7 cellular contexts compared by ENCODE assay signal in the genomic region with DNA sequence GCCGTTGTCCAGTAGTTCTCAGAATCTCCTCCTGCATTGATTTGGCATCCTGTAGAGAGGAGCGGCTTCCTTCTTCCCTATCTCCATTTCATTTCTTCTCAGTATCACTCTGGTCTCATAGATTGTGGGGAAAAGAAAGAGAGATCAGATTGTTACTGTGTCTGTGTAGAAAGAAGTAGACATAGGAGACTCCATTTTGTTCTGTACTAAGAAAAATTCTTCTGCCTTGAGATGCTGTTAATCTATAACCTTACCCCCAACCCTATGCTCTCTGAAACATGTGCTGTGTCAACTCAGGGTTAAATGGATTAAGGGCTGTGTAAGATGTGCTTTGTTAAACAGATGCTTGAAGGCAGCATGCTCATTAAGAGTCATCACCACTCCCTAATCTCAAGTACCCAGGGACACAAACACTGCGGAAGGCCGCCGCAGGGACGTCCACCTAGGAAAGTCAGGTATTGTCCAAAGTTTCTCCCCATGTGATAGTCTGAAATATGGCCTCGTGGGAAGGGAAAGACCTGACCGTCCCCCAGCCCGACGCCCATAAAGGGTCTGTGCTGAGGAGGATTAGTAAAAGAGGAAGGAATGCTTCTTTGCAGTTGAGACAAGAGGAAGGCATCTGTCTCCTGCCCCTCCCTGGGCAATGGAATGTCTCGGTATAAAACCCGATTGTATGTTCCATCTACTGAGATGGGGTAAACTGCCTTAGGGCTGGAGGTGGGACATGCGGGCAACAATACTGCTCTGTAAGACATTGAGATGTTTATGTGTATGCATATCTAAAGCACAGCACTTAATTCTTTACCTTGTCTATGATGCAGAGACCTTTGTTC. TPM values are rescaled to one million over a fixed set of nuclear protein-coding genes. Genes with fewer than 3 reads are reported as not detected.
DNase-seq lines count a peak whose midpoint lies in the region; ATAC-seq, FAIRE-seq and TF ChIP-seq lines count a peak whose summit lies in the region.
"Not testable (repeated sequence)": the region's sequence is repeated elsewhere in the genome, so short reads cannot be mapped to it uniquely, and the experiment has no call there.

No MANE protein-coding gene starts in this region.

- H4K20me1 ChIP-seq in HepG2 (ENCODE audit: insufficient read depth, low read length); neural progenitor cell (ENCODE audit: low read depth); smooth muscle cell (ENCODE audit: low read depth): not testable (repeated sequence)

- not testable (repeated sequence) for BruUV-seq in HepG2 (replicated peaks; lab: Mats Ljungman, UMichigan)

- H3K36me3 Mint-ChIP-seq in neural progenitor cell = not testable (repeated sequence)

- POLR2A ChIA-PET in HepG2 (lab: Yijun Ruan, JAX) = not testable (repeated sequence)

- peaks cover 19% of the 10 kb centered on the region for H3K27me3 Mint-ChIP-seq in neural progenitor cell (ENCODE audit: insufficient read depth, low read depth)

- WGBS in HepG2 (ENCODE audit: low lambda C conversion rate) = 12% methylated on average over 13 of the region's 13 CpGs
- WGBS in smooth muscle cell (ENCODE audit: low lambda C conversion rate) = 39% methylated on average over 13 of the region's 13 CpGs

- in situ Hi-C loops in HAP-1 (cut with MboI; ENCODE audit: low sequenced_read_pairs); HepG2 (cut with HindIII; ENCODE audit: extremely low pct_ligation_motif_present, low pct_unique_long_range_greater_than_20kb): not testable (repeated sequence)

- H3K4me2 ChIP-seq in HepG2 (ENCODE audit: low read depth, low read length) = not testable (repeated sequence)
- peak overlapping the region; percentile 52 for H3K4me2 ChIP-seq in neural progenitor cell
- H3K4me2 ChIP-seq in smooth muscle cell = peak overlapping the region; percentile 16

- not testable (repeated sequence) for H2AFZ ChIP-seq in HepG2 (ENCODE audit: low read length); smooth muscle cell (ENCODE audit: low read depth)
- peak overlapping the region; percentile 60 for H2AFZ ChIP-seq in neural progenitor cell (replicated peaks)

- not testable (repeated sequence) for TF ChIP-seq CTCF in WERI-Rb-1 (IDR thresholded peaks at IDR 0.05; ENCODE audit: low read depth, low read length); colonic mucosa (IDR thresholded peaks at IDR 0.05); HepG2 (CRISPR knock-in tag; IDR thresholded peaks at IDR 0.05); neural progenitor cell (IDR thresholded peaks at IDR 0.05); smooth muscle cell (IDR thresholded peaks at IDR 0.05; ENCODE audit: borderline replicate concordance, insufficient read depth, poor library complexity, severe bottlenecking)

- H3K27me3 ChIP-seq in HAP-1 (ENCODE audit: low read depth); WERI-Rb-1 (ENCODE audit: insufficient read depth, low read depth, severe bottlenecking); colonic mucosa; neural progenitor cell; smooth muscle cell (ENCODE audit: low read depth): not testable (repeated sequence)
- peaks cover 1 to 27% of the 10 kb centered on the region in 2 experiments; a peak in 3 of 5 replicates for H3K27me3 ChIP-seq in HepG2 (ENCODE audit: control insufficient read depth in 1 of 2, insufficient read depth in 2 of 2, low read length in 2 of 2)

- ATAC-seq in HepG2 = not testable (repeated sequence)

- TF ChIP-seq POLR2A in HepG2 (IDR thresholded peaks at IDR 0.05; ENCODE audit: insufficient read depth in 1 of 2, low read depth in 2 of 2, low read length in 2 of 2) = not testable (repeated sequence)

- H3K9me3 Mint-ChIP-seq in neural progenitor cell = not testable (repeated sequence)

- TF ChIP-seq RAD21 in HepG2 (CRISPR knock-in tag; IDR thresholded peaks at IDR 0.05) = not testable (repeated sequence)

- H3K79me2 ChIP-seq in HepG2 (ENCODE audit: insufficient read depth, low read length); neural progenitor cell (ENCODE audit: low read depth); smooth muscle cell (ENCODE audit: low read depth): not testable (repeated sequence)

- TF ChIP-seq EP300 in HepG2 (IDR thresholded peaks at IDR 0.05; ENCODE audit: low read depth in 2 of 2, low read length in 2 of 2); HepG2 (CRISPR knock-in tag; IDR thresholded peaks at IDR 0.05; ENCODE audit: borderline replicate concordance): not testable (repeated sequence)

- H3K36me3 ChIP-seq in HAP-1 (replicated peaks); WERI-Rb-1; colonic mucosa; HepG2 (replicated peaks in 1 of 2; ENCODE audit: control insufficient read depth in 1 of 2, insufficient read depth in 2 of 2, low read length in 2 of 2); neural progenitor cell; smooth muscle cell (ENCODE audit: low read depth): not testable (repeated sequence)

- H3K4me3 ChIP-seq in HAP-1; WERI-Rb-1 (ENCODE audit: low read depth, low read length); colonic mucosa; HepG2 (replicated peaks in 1 of 3; ENCODE audit: insufficient read depth in 1 of 3, low read depth in 2 of 3, low read length in 3 of 3); neural progenitor cell; smooth muscle cell: not testable (repeated sequence)

- CTCF ChIA-PET in HepG2 (lab: Yijun Ruan, JAX; ENCODE audit: low intra/inter-chr PET ratio, low total read pairs) = not testable (repeated sequence)

- H3K4me1 ChIP-seq in HAP-1 (peaks cover 16% of the 10 kb centered on the region), colonic mucosa (peaks cover 12% of the 10 kb centered on the region), HepG2 (ENCODE audit: insufficient read depth, low read length) (peaks cover 45% of the 10 kb centered on the region), neural progenitor cell (peaks cover 35% of the 10 kb centered on the region), smooth muscle cell (ENCODE audit: low read depth) (peaks cover 19% of the 10 kb centered on the region)

- DNase-seq in HAP-1 (ENCODE audit: low spot score in 2 of 2) (peak; percentile 50 to 76), NCI-H82 (lab: John Stamatoyannopoulos, UW) (peak; percentile 67), WERI-Rb-1 (peak; percentile 41), colonic mucosa (peak; percentile 13), neural progenitor cell (ENCODE audit: low spot score) (peak; percentile 30)
- not testable (repeated sequence) for DNase-seq in HepG2 (ENCODE audit: low spot score); smooth muscle cell (lab: John Stamatoyannopoulos, UW; ENCODE audit: unreplicated experiment)

- peaks cover 17% of the 10 kb centered on the region for H3F3A ChIP-seq in neural progenitor cell (ENCODE audit: low read depth)
- H3F3A ChIP-seq in smooth muscle cell (ENCODE audit: low read depth) = not testable (repeated sequence)

- H3K27ac ChIP-seq in WERI-Rb-1 (peak overlapping the region; percentile 75), smooth muscle cell (ENCODE audit: low read depth) (peak overlapping the region; percentile 54)
- H3K27ac ChIP-seq in colonic mucosa; HepG2 (ENCODE audit: extremely low read length, insufficient read depth, low read length); neural progenitor cell: not testable (repeated sequence)

- FAIRE-seq in HepG2 (lab: Jason Lieb, UNC) = not testable (repeated sequence)

- not testable (repeated sequence) for H3K27ac Mint-ChIP-seq in neural progenitor cell

- intact Hi-C loops in colonic mucosa (cut with DNase I); HepG2 (cut with micrococcal nuclease; ENCODE audit: unreplicated experiment): not testable (repeated sequence)

- H3K9ac ChIP-seq in colonic mucosa (ENCODE audit: low read depth in 2 of 2, low read length in 2 of 2); HepG2 (ENCODE audit: insufficient read depth, low read depth, low read length); neural progenitor cell; smooth muscle cell (ENCODE audit: low read depth): not testable (repeated sequence)

- H3K4me3 Mint-ChIP-seq in neural progenitor cell = not testable (repeated sequence)

- not testable (repeated sequence) for H3K9me3 ChIP-seq in HAP-1; WERI-Rb-1 (ENCODE audit: severe bottlenecking); colonic mucosa; HepG2 (ENCODE audit: low read length); neural progenitor cell (ENCODE audit: low read depth); smooth muscle cell (replicated peaks; ENCODE audit: low read depth)

- peaks cover 32% of the 10 kb centered on the region for H3K4me1 Mint-ChIP-seq in neural progenitor cell

RNA-seq across cellular contexts. Expression of a gene that starts 6.5 kb away (rescaled TPM):
- 100 to 1,000 TPM; 211 to 295 TPM for total RNA-seq in colonic mucosa
- total RNA-seq in HepG2 (2016; rRNA removed; fragmentation: Illumina TruSeq; extraction: Trizol) = 82.0 and 86.3 TPM in 2 replicates
- 5.4 and 6.5 TPM in 2 replicates for total RNA-seq in HepG2 (2016; cell fraction: cytosol; rRNA removed; fragmentation: Illumina TruSeq; extraction: Trizol; ENCODE audit: low read depth)
- total RNA-seq in HepG2 (2016; cell fraction: insoluble cytoplasmic fraction; rRNA removed; fragmentation: Illumina TruSeq; extraction: Trizol) = 69.1 and 89.6 TPM in 2 replicates
- total RNA-seq in HepG2 (2016; cell fraction: membrane; rRNA removed; fragmentation: Illumina TruSeq; extraction: Trizol) = 18.0 and 19.5 TPM in 2 replicates
- total RNA-seq in HepG2 (2016; cell fraction: nucleus; rRNA removed; fragmentation: Illumina TruSeq; extraction: Trizol) = 59.8 and 63.0 TPM in 2 replicates
- 24.2 and 37.5 TPM in 2 replicates for polyA plus RNA-seq in HepG2 (2011; rRNA removed)
- 24.4 and 27.4 TPM in 2 replicates for polyA plus RNA-seq in HepG2 (2011; cell fraction: cytosol; rRNA removed)
- polyA plus RNA-seq in HepG2 (2011; cell fraction: nucleus; rRNA removed) = 111 and 112 TPM in 2 replicates
- polyA plus RNA-seq in HepG2 (2012) = 26.9 and 46.5 TPM in 2 replicates
- 3.5 TPM in 2 replicates for polyA plus RNA-seq in HepG2 (2016; cell fraction: cytosol; fragmentation: Illumina TruSeq; extraction: Trizol; ENCODE audit: low read depth)
- 45.7 and 58.6 TPM in 2 replicates for polyA plus RNA-seq in HepG2 (2016; cell fraction: insoluble cytoplasmic fraction; fragmentation: Illumina TruSeq; extraction: Trizol; ENCODE audit: low read depth)
- polyA plus RNA-seq in HepG2 (2016; cell fraction: membrane; fragmentation: Illumina TruSeq; extraction: Trizol; ENCODE audit: low read depth) = 7.2 and 9.8 TPM in 2 replicates
- 79.7 and 85.5 TPM in 2 replicates for polyA plus RNA-seq in HepG2 (2016; cell fraction: nucleus; fragmentation: Illumina TruSeq; extraction: Trizol; ENCODE audit: insufficient read depth, low read depth)
- 26.5 and 80.5 TPM in 2 replicates for polyA minus RNA-seq in HepG2 (2011; rRNA and poly(A)+ RNA removed; ENCODE audit: low replicate concordance)
- polyA minus RNA-seq in HepG2 (2011; cell fraction: cytosol; rRNA and poly(A)+ RNA removed) = 36.1 and 38.1 TPM in 2 replicates
- 27.9 and 31.3 TPM in 2 replicates for polyA minus RNA-seq in HepG2 (2011; cell fraction: nucleus; rRNA and poly(A)+ RNA removed)
- total RNA-seq in neural progenitor cell (ENCODE audit: low replicate concordance) = 40.9 and 76.7 TPM in 2 replicates
- 31.8 and 44.4 TPM in 2 replicates for total RNA-seq in smooth muscle cell
- 39.4 and 43.3 TPM in 2 replicates for polyA plus RNA-seq in smooth muscle cell

RNA-seq across cellular contexts. Expression of a gene that starts 45.8 kb away (rescaled TPM):
- total RNA-seq in colonic mucosa = 100 to 1,000 TPM; 120 to 201 TPM
- 98.4 and 164 TPM in 2 replicates for total RNA-seq in HepG2 (2016; rRNA removed; fragmentation: Illumina TruSeq; extraction: Trizol)
- total RNA-seq in HepG2 (2016; cell fraction: cytosol; rRNA removed; fragmentation: Illumina TruSeq; extraction: Trizol; ENCODE audit: low read depth) = 67.6 and 72.5 TPM in 2 replicates
- 90.5 and 177 TPM in 2 replicates for total RNA-seq in HepG2 (2016; cell fraction: insoluble cytoplasmic fraction; rRNA removed; fragmentation: Illumina TruSeq; extraction: Trizol)
- total RNA-seq in HepG2 (2016; cell fraction: membrane; rRNA removed; fragmentation: Illumina TruSeq; extraction: Trizol) = 139 and 152 TPM in 2 replicates
- total RNA-seq in HepG2 (2016; cell fraction: nucleus; rRNA removed; fragmentation: Illumina TruSeq; extraction: Trizol) = 149 and 161 TPM in 2 replicates
- 172 and 221 TPM in 2 replicates for polyA plus RNA-seq in HepG2 (2011; rRNA removed)
- polyA plus RNA-seq in HepG2 (2011; cell fraction: cytosol; rRNA removed) = 185 and 213 TPM in 2 replicates
- polyA plus RNA-seq in HepG2 (2011; cell fraction: nucleus; rRNA removed) = 538 and 633 TPM in 2 replicates
- polyA plus RNA-seq in HepG2 (2012) = 90.9 and 112 TPM in 2 replicates
- 59.4 and 67.7 TPM in 2 replicates for polyA plus RNA-seq in HepG2 (2016; cell fraction: cytosol; fragmentation: Illumina TruSeq; extraction: Trizol; ENCODE audit: low read depth)
- 85.6 and 91.9 TPM in 2 replicates for polyA plus RNA-seq in HepG2 (2016; cell fraction: insoluble cytoplasmic fraction; fragmentation: Illumina TruSeq; extraction: Trizol; ENCODE audit: low read depth)
- 104 and 119 TPM in 2 replicates for polyA plus RNA-seq in HepG2 (2016; cell fraction: membrane; fragmentation: Illumina TruSeq; extraction: Trizol; ENCODE audit: low read depth)
- 320 and 321 TPM in 2 replicates for polyA plus RNA-seq in HepG2 (2016; cell fraction: nucleus; fragmentation: Illumina TruSeq; extraction: Trizol; ENCODE audit: insufficient read depth, low read depth)
- 25.3 and 228 TPM in 2 replicates for polyA minus RNA-seq in HepG2 (2011; rRNA and poly(A)+ RNA removed; ENCODE audit: low replicate concordance)
- polyA minus RNA-seq in HepG2 (2011; cell fraction: cytosol; rRNA and poly(A)+ RNA removed) = 56.6 and 60.3 TPM in 2 replicates
- 98.2 and 106 TPM in 2 replicates for polyA minus RNA-seq in HepG2 (2011; cell fraction: nucleus; rRNA and poly(A)+ RNA removed)
- total RNA-seq in neural progenitor cell (ENCODE audit: low replicate concordance) = 32.3 and 60.1 TPM in 2 replicates
- 12.6 and 30.1 TPM in 2 replicates for total RNA-seq in smooth muscle cell
- polyA plus RNA-seq in smooth muscle cell = 19.9 and 34.0 TPM in 2 replicates
